ENCODE assay signal across 21 cellular contexts in genomic region chr2:214611015-214611414, GRCh38.
A peak's percentile ranks its signal among the peaks of the same experiment; 100 is the strongest.
DNase-seq lines count a peak whose midpoint lies in the region; ATAC-seq, FAIRE-seq and TF ChIP-seq lines count a peak whose summit lies in the region.
"Had no signal": no experiment of that assay in that cellular context is flagged by ENCODE, and none has a peak within 500 bp of the region (broad histone marks: within the 10 kb centered on the region; RNA-seq: fewer than 3 reads in every experiment).

No MANE protein-coding gene starts in this region.

- peaks cover 6% of the 10 kb centered on the region for H3K9me3 Mint-ChIP-seq in glutamatergic neuron (ENCODE audit: unreplicated experiment)
- H3K9me3 Mint-ChIP-seq in activated T-cell treated with anti-CD3 and anti-CD28 coated beads, Interleukin-2, amount 50 U/mL, for 72 hours, result peaks cover 0 to 4% of the 10 kb centered on the region in 2 donors

- ATAC-seq in activated T-cell treated with anti-CD3 and anti-CD28 coated beads, Interleukin-2, amount 50 U/mL, for 72 hours (replicated peaks in 1 of 2), result no peak

- no peaks in the 10 kb centered on the region for H3K36me3 ChIP-seq in SK-N-MC (ENCODE audit: insufficient read depth, low read length)
- H3K36me3 ChIP-seq: BE2C, BLaER1 had no signal

- peak overlapping the region; percentile 50 for H3K27ac Mint-ChIP-seq in glutamatergic neuron (ENCODE audit: unreplicated experiment)
- no peak overlapping the region for H3K27ac Mint-ChIP-seq in activated T-cell treated with anti-CD3 and anti-CD28 coated beads, Interleukin-2, amount 50 U/mL, for 72 hours
- H3K27ac Mint-ChIP-seq: CD14-positive monocyte; CD4-positive, alpha-beta memory T cell; CD4-positive, CD25-positive, alpha-beta regulatory T cell; CD8-positive, alpha-beta memory T cell had no signal

- H3K9me3 ChIP-seq in SK-N-MC (ENCODE audit: low read depth, low read length), result 0 out of 2 replicates have a peak, but pooled peaks cover 5% of the 10 kb centered on the region
- H3K9me3 ChIP-seq: BE2C, BLaER1 had no signal

- 0 out of 2 replicates have a peak overlapping the region, but pooled peaks have one; percentile 1 for H3K4me3 ChIP-seq in SK-N-MC
- H3K4me3 ChIP-seq: BLaER1 had no signal

- FAIRE-seq in D721Med (lab: Jason Lieb, UNC), result peak; percentile 16
- FAIRE-seq: A204.1, G401.6, GM12891, GM18507 had no signal

- H3K27ac ChIP-seq in SK-N-MC, result no peak overlapping the region
- H3K27ac ChIP-seq: BLaER1 had no signal

- peaks cover 19% of the 10 kb centered on the region for H3K4me1 Mint-ChIP-seq in glutamatergic neuron (ENCODE audit: low read depth, unreplicated experiment)
- H3K4me1 Mint-ChIP-seq in activated T-cell treated with anti-CD3 and anti-CD28 coated beads, Interleukin-2, amount 50 U/mL, for 72 hours (ENCODE audit: low read depth), result no peaks in the 10 kb centered on the region
- H3K4me1 Mint-ChIP-seq: CD14-positive monocyte; CD4-positive, alpha-beta memory T cell; CD4-positive, CD25-positive, alpha-beta regulatory T cell; CD8-positive, alpha-beta memory T cell had no signal

- no peaks in the 10 kb centered on the region for H3K36me3 Mint-ChIP-seq in glutamatergic neuron (ENCODE audit: unreplicated experiment)
- no peaks in the 10 kb centered on the region for H3K36me3 Mint-ChIP-seq in activated T-cell treated with anti-CD3 and anti-CD28 coated beads, Interleukin-2, amount 50 U/mL, for 72 hours (ENCODE audit: insufficient read depth in 2 of 2)
- H3K36me3 Mint-ChIP-seq: CD14-positive monocyte; CD4-positive, CD25-positive, alpha-beta regulatory T cell; CD8-positive, alpha-beta memory T cell had no signal

- peaks cover 5% of the 10 kb centered on the region for H3K27me3 Mint-ChIP-seq in glutamatergic neuron (ENCODE audit: unreplicated experiment)
- no peaks in the 10 kb centered on the region for H3K27me3 Mint-ChIP-seq in activated T-cell treated with anti-CD3 and anti-CD28 coated beads, Interleukin-2, amount 50 U/mL, for 72 hours (ENCODE audit: low read depth)
- H3K27me3 Mint-ChIP-seq: CD4-positive, alpha-beta memory T cell had no signal

- DNase-seq in D721Med (ENCODE audit: insufficient read length, low spot score) (no peak), SK-N-MC (ENCODE audit: low read depth, low spot score) (no peak), glutamatergic neuron (no peak), hypothalamus (lab: John Stamatoyannopoulos, UW) (no peak)
- no peak for DNase-seq in activated T-cell treated with anti-CD3 and anti-CD28 coated beads, Interleukin-2, amount 50 U/mL, for 72 hours
- DNase-seq: 8988T; ACHN; BE2C; C1 segment of cervical spinal cord; CD4-positive, alpha-beta memory T cell; CD4-positive, CD25-positive, alpha-beta regulatory T cell; CD8-positive, alpha-beta memory T cell; COR-L47; DMS79 treated with DMSO at 0.1 percent for 48 hours; GF-D8 had no signal

- no peak for TF ChIP-seq CTCF in D721Med (IDR thresholded peaks at IDR 0.05; ENCODE audit: insufficient read depth, missing control alignments)
- TF ChIP-seq CTCF in glutamatergic neuron (IDR thresholded peaks at IDR 0.05; ENCODE audit: partially characterized antibody, unreplicated experiment), result no peak

- H3K4me3 Mint-ChIP-seq in glutamatergic neuron (ENCODE audit: unreplicated experiment), result no peak overlapping the region
- no peak overlapping the region for H3K4me3 Mint-ChIP-seq in activated T-cell treated with anti-CD3 and anti-CD28 coated beads, Interleukin-2, amount 50 U/mL, for 72 hours
- H3K4me3 Mint-ChIP-seq: CD14-positive monocyte; CD4-positive, alpha-beta memory T cell; CD8-positive, alpha-beta memory T cell had no signal

- H3K9ac ChIP-seq in SK-N-MC (ENCODE audit: insufficient read length), result no peak overlapping the region
- H3K9ac ChIP-seq: BLaER1 had no signal
